ENCODE assay signal across 37 cellular contexts in genomic region chr2:3729055-3729448, GRCh38. TPM values are rescaled to one million over a fixed set of nuclear protein-coding genes. Genes with fewer than 3 reads are reported as not detected.
"Had no signal": no experiment of that assay in that cellular context is flagged by ENCODE, and none has a peak within 500 bp of the region (broad histone marks: within the 10 kb centered on the region; RNA-seq: fewer than 3 reads in every experiment).

No MANE protein-coding gene starts in this region.

- H3K4me3 Mint-ChIP-seq: activated CD4-positive, alpha-beta memory T cell treated with anti-CD3 and anti-CD28 coated beads for 36 hours; activated CD4-positive, alpha-beta T cell treated with anti-CD3 and anti-CD28 coated beads for 36 hours; activated CD4-positive, alpha-beta T cell treated with anti-CD3 and anti-CD28 coated beads, Interleukin-2, amount 10 ng/mL, durations not matched to agents 24 days and 14 days; activated CD8-positive, alpha-beta memory T cell treated with anti-CD3 and anti-CD28 coated beads, Interleukin-2, amount 10 ng/mL, durations not matched to agents 7 days and 5 days; activated CD8-positive, alpha-beta T cell treated with anti-CD3 and anti-CD28 coated beads, Interleukin-2, amount 10 ng/mL, durations not matched to agents 7 days and 5 days; activated naive CD4-positive, alpha-beta T cell treated with anti-CD3 and anti-CD28 coated beads for 36 hours; activated naive CD4-positive, alpha-beta T cell treated with anti-CD3 and anti-CD28 coated beads, Interleukin-2, amount 50 U/mL, for 24 hours; activated naive CD8-positive, alpha-beta T cell treated with anti-CD3 and anti-CD28 coated beads for 36 hours; activated naive CD8-positive, alpha-beta T cell treated with anti-CD3 and anti-CD28 coated beads, Interleukin-2, amount 50 U/mL, for 24 hours; activated T-helper 1 cell treated with anti-CD3 and anti-CD28 coated beads, Interleukin-12 subunit alpha, Interleukin-12 subunit beta, Interleukin-2, Interleukin-4 antibody, amounts not matched to agents 30 ng/mL and 10 ng/mL and 1 ng/mL, durations not matched to agents 14 hours and 24 hours and 36 hours had no signal

- H3K36me3 Mint-ChIP-seq: activated CD4-positive, alpha-beta memory T cell treated with anti-CD3 and anti-CD28 coated beads for 36 hours; activated CD8-positive, alpha-beta memory T cell treated with anti-CD3 and anti-CD28 coated beads, Interleukin-2, amount 10 ng/mL, durations not matched to agents 7 days and 5 days; activated naive CD4-positive, alpha-beta T cell treated with anti-CD3 and anti-CD28 coated beads, Interleukin-2, amount 50 U/mL, for 24 hours; activated naive CD8-positive, alpha-beta T cell treated with anti-CD3 and anti-CD28 coated beads for 36 hours had no signal

- H3K27me3 ChIP-seq: adrenal gland, colonic mucosa had no signal

- DNase-seq: activated CD4-positive, alpha-beta memory T cell treated with anti-CD3 and anti-CD28 coated beads for 36 hours; activated CD4-positive, alpha-beta T cell treated with anti-CD3 and anti-CD28 coated beads for 36 hours; activated CD4-positive, alpha-beta T cell treated with anti-CD3 and anti-CD28 coated beads, Interleukin-2, amount 10 ng/mL, durations not matched to agents 24 days and 14 days; activated CD4-positive, CD25-positive, alpha-beta regulatory T cell; activated CD4-positive, CD25-positive, alpha-beta regulatory T cell treated with anti-CD3 and anti-CD28 coated beads, Interleukin-2, amount 50 U/mL, for 72 hours; activated CD8-positive, alpha-beta memory T cell treated with anti-CD3 and anti-CD28 coated beads, Interleukin-2, amount 50 U/mL, for 4 hours; activated CD8-positive, alpha-beta T cell treated with anti-CD3 and anti-CD28 coated beads, Interleukin-2, amount 10 ng/mL, durations not matched to agents 7 days and 5 days; activated effector memory CD4-positive, alpha-beta T cell treated with anti-CD3 and anti-CD28 coated beads, Interleukin-2, amount 50 U/mL, for 16 hours; activated naive CD4-positive, alpha-beta T cell treated with anti-CD3 and anti-CD28 coated beads for 36 hours; activated naive CD8-positive, alpha-beta T cell treated with anti-CD3 and anti-CD28 coated beads for 36 hours; activated naive CD8-positive, alpha-beta T cell treated with anti-CD3 and anti-CD28 coated beads, Interleukin-2, amount 50 U/mL, for 24 hours; activated T-cell treated with anti-CD3 and anti-CD28 coated beads, Interleukin-2, amount 50 U/mL, for 1 hour; activated T-cell treated with anti-CD3 and anti-CD28 coated beads, Interleukin-2, amount 50 U/mL, for 48 hours; adrenal gland; aorta; body of pancreas; central memory CD4-positive, alpha-beta T cell; cerebellar nuclear complex; colonic mucosa; effector CD8-positive, alpha-beta T cell; esophagus squamous epithelium; foreskin melanocyte; T-helper 2 cell had no signal

- H3K4me1 ChIP-seq: adrenal gland, body of pancreas, breast epithelium, colonic mucosa had no signal

- H3K4me3 ChIP-seq: adrenal gland, body of pancreas, breast epithelium, cardiac muscle cell, colonic mucosa, esophagus squamous epithelium, gastroesophageal sphincter had no signal

- H3K27ac ChIP-seq: adrenal gland, body of pancreas, breast epithelium, cardiac muscle cell, colonic mucosa, epithelial cell of prostate, esophagus squamous epithelium, gastroesophageal sphincter had no signal

- H3K27me3 Mint-ChIP-seq: activated CD4-positive, alpha-beta T cell treated with anti-CD3 and anti-CD28 coated beads, Interleukin-2, amount 10 ng/mL, durations not matched to agents 24 days and 14 days; activated CD8-positive, alpha-beta memory T cell treated with anti-CD3 and anti-CD28 coated beads, Interleukin-2, amount 10 ng/mL, durations not matched to agents 7 days and 5 days had no signal

- H3K36me3 ChIP-seq: adrenal gland, breast epithelium, cardiac muscle cell, colonic mucosa, esophagus squamous epithelium, gastroesophageal sphincter had no signal

- H3K9me3 Mint-ChIP-seq: activated CD4-positive, alpha-beta memory T cell treated with anti-CD3 and anti-CD28 coated beads for 36 hours; activated CD4-positive, alpha-beta T cell treated with anti-CD3 and anti-CD28 coated beads, Interleukin-2, amount 10 ng/mL, durations not matched to agents 24 days and 14 days; activated naive CD4-positive, alpha-beta T cell treated with anti-CD3 and anti-CD28 coated beads for 36 hours; activated naive CD4-positive, alpha-beta T cell treated with anti-CD3 and anti-CD28 coated beads, Interleukin-2, amount 50 U/mL, for 24 hours; activated naive CD8-positive, alpha-beta T cell treated with anti-CD3 and anti-CD28 coated beads for 36 hours; activated naive CD8-positive, alpha-beta T cell treated with anti-CD3 and anti-CD28 coated beads, Interleukin-2, amount 50 U/mL, for 24 hours; activated T-helper 1 cell treated with anti-CD3 and anti-CD28 coated beads, Interleukin-12 subunit alpha, Interleukin-12 subunit beta, Interleukin-2, Interleukin-4 antibody, amounts not matched to agents 30 ng/mL and 10 ng/mL and 1 ng/mL, durations not matched to agents 14 hours and 24 hours and 36 hours; activated T-helper 2 cell treated with anti-CD3 and anti-CD28 coated beads, Interferon-gamma antibody, Interleukin-2, Interleukin-4, amounts not matched to agents 10 μg/mL and 5 μg/mL and 100 μg/mL, durations not matched to agents 14 hours and 24 hours and 36 hours had no signal

- H3K27ac Mint-ChIP-seq: activated CD4-positive, alpha-beta memory T cell treated with anti-CD3 and anti-CD28 coated beads for 36 hours; activated CD4-positive, alpha-beta T cell treated with anti-CD3 and anti-CD28 coated beads for 36 hours; activated CD4-positive, alpha-beta T cell treated with anti-CD3 and anti-CD28 coated beads, Interleukin-2, amount 10 ng/mL, durations not matched to agents 24 days and 14 days; activated CD8-positive, alpha-beta memory T cell treated with anti-CD3 and anti-CD28 coated beads, Interleukin-2, amount 10 ng/mL, durations not matched to agents 7 days and 5 days; activated CD8-positive, alpha-beta T cell treated with anti-CD3 and anti-CD28 coated beads, Interleukin-2, amount 10 ng/mL, durations not matched to agents 7 days and 5 days; activated naive CD4-positive, alpha-beta T cell treated with anti-CD3 and anti-CD28 coated beads for 36 hours; activated naive CD4-positive, alpha-beta T cell treated with anti-CD3 and anti-CD28 coated beads, Interleukin-2, amount 50 U/mL, for 24 hours; activated naive CD8-positive, alpha-beta T cell treated with anti-CD3 and anti-CD28 coated beads for 36 hours; activated naive CD8-positive, alpha-beta T cell treated with anti-CD3 and anti-CD28 coated beads, Interleukin-2, amount 50 U/mL, for 24 hours; activated T-helper 1 cell treated with anti-CD3 and anti-CD28 coated beads, Interleukin-12 subunit alpha, Interleukin-12 subunit beta, Interleukin-2, Interleukin-4 antibody, amounts not matched to agents 30 ng/mL and 10 ng/mL and 1 ng/mL, durations not matched to agents 14 hours and 24 hours and 36 hours; activated T-helper 2 cell treated with anti-CD3 and anti-CD28 coated beads, Interferon-gamma antibody, Interleukin-2, Interleukin-4, amounts not matched to agents 10 μg/mL and 5 μg/mL and 100 μg/mL, durations not matched to agents 14 hours and 24 hours and 36 hours had no signal

- H3K9me3 ChIP-seq: adrenal gland, body of pancreas, breast epithelium, colonic mucosa, esophagus squamous epithelium, gastroesophageal sphincter had no signal

- H3K4me1 Mint-ChIP-seq: activated CD4-positive, alpha-beta T cell treated with anti-CD3 and anti-CD28 coated beads for 36 hours; activated CD8-positive, alpha-beta memory T cell treated with anti-CD3 and anti-CD28 coated beads, Interleukin-2, amount 10 ng/mL, durations not matched to agents 7 days and 5 days; activated naive CD4-positive, alpha-beta T cell treated with anti-CD3 and anti-CD28 coated beads, Interleukin-2, amount 50 U/mL, for 24 hours had no signal

- ATAC-seq: activated CD4-positive, alpha-beta T cell treated with anti-CD3 and anti-CD28 coated beads for 36 hours; activated CD8-positive, alpha-beta memory T cell treated with anti-CD3 and anti-CD28 coated beads, Interleukin-2, amount 10 ng/mL, durations not matched to agents 7 days and 5 days; activated CD8-positive, alpha-beta T cell treated with anti-CD3 and anti-CD28 coated beads, Interleukin-2, amount 10 ng/mL, durations not matched to agents 7 days and 5 days; activated naive CD8-positive, alpha-beta T cell treated with anti-CD3 and anti-CD28 coated beads, Interleukin-2, amount 50 U/mL, for 24 hours; body of pancreas; gastroesophageal sphincter had no signal

RNA-seq across cellular contexts. Expression of gene DCDC2C, which starts 25.7 kb away (rescaled TPM):
- total RNA-seq: activated CD4-positive, alpha-beta memory T cell treated with anti-CD3 and anti-CD28 coated beads for 36 hours; activated CD4-positive, alpha-beta T cell treated with anti-CD3 and anti-CD28 coated beads for 36 hours; activated CD4-positive, alpha-beta T cell treated with anti-CD3 and anti-CD28 coated beads, Interleukin-2, amount 10 ng/mL, durations not matched to agents 24 days and 14 days; activated CD8-positive, alpha-beta memory T cell treated with anti-CD3 and anti-CD28 coated beads for 36 hours; activated CD8-positive, alpha-beta memory T cell treated with anti-CD3 and anti-CD28 coated beads, Interleukin-2, amount 10 ng/mL, durations not matched to agents 7 days and 5 days; activated CD8-positive, alpha-beta T cell treated with anti-CD3 and anti-CD28 coated beads, Interleukin-2, amount 10 ng/mL, durations not matched to agents 7 days and 5 days; activated naive CD4-positive, alpha-beta T cell treated with anti-CD3 and anti-CD28 coated beads for 36 hours; activated naive CD8-positive, alpha-beta T cell treated with anti-CD3 and anti-CD28 coated beads for 36 hours; activated T-helper 1 cell treated with anti-CD3 and anti-CD28 coated beads, Interleukin-12 subunit alpha, Interleukin-12 subunit beta, Interleukin-2, Interleukin-4 antibody, amounts not matched to agents 30 ng/mL and 10 ng/mL and 1 ng/mL, durations not matched to agents 14 hours and 24 hours and 36 hours; activated T-helper 2 cell treated with anti-CD3 and anti-CD28 coated beads, Interferon-gamma antibody, Interleukin-2, Interleukin-4, amounts not matched to agents 10 μg/mL and 5 μg/mL and 100 μg/mL, durations not matched to agents 14 hours and 24 hours and 36 hours; body of pancreas; cardiac muscle cell; colonic mucosa; endothelial cell of umbilical vein; esophagus squamous epithelium; fibroblast of lung; fibroblast of villous mesenchyme; glomerular endothelial cell; T-helper 1 cell treated with Interleukin-12 subunit alpha and Interleukin-12 subunit beta and Interleukin-4 antibody, amounts not matched to agents 30 ng/mL and 1 ng/mL, for 36 hours had no signal
- polyA plus RNA-seq: cardiac muscle cell, endothelial cell of umbilical vein, fibroblast of lung had no signal
